8 cellular contexts compared by ENCODE assay signal in the genomic region with DNA sequence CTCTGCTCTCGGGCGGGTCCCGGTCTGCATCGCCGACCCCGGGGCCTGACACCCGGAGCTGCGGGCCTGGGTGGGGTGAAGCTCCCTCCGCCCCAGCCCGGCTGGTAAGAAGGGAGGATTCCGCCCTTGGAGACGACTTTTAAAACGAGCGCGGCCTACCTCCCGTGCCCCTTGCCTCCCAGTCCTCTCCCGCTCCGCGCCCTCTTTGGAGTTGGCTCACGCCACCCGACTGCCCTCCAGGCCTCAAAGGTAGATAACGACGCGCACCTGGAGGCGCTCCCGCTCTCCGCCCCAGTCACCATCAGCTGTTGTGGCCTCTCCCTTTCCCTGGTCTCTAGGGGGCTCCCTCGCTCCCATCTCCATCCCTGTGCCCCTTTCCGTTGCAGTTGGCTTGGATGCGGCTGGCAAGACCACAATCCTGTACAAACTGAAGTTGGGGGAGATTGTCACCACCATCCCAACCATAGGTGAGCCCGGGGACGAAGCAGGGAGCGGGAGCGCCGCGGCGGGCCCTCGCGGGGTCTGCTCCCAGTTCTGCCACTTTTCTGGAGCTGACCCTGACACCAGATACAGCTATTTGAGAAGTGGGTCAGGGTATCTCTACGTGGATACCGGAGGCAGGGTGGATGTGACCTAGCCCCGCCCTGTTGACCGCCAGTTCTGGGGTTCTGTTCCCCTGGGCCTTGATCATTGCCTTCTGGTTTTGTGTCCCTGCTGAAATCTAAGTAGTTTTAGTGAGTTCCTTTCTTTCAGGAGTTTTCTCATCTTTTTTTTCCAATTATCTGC. TPM values are rescaled to one million over a fixed set of nuclear protein-coding genes. Genes with fewer than 3 reads are reported as not detected.
DNase-seq lines count a peak whose midpoint lies in the region; ATAC-seq and TF ChIP-seq lines count a peak whose summit lies in the region.

No MANE protein-coding gene starts in this region.

- peak overlapping the region; percentile 89 for H3K27ac ChIP-seq in VCaP
- H3K27ac ChIP-seq in effector memory CD4-positive, alpha-beta T cell (ENCODE audit: insufficient read depth, low read length, poor library complexity, severe bottlenecking) = peak overlapping the region; percentile 89

- 3 to 7% methylated on average over 34 to 43 of the region's 43 CpGs for WGBS in lower leg skin, 2 donors

- no peaks in the 10 kb centered on the region for H3K9me3 Mint-ChIP-seq in stimulated activated naive B cell treated with anti-CD40 and anti-IgM and Interleukin-4, amounts not matched to agents 10 μg/mL and 1 μg/mL and 100 μg/mL, for 72 hours

- H3K4me3 Mint-ChIP-seq in stimulated activated naive B cell treated with anti-CD40 and anti-IgM and Interleukin-4, amounts not matched to agents 10 μg/mL and 1 μg/mL and 100 μg/mL, for 72 hours = peak overlapping the region; percentile 95 to 97

- peaks cover 16 to 27% of the 10 kb centered on the region in 2 donors for H3K36me3 Mint-ChIP-seq in stimulated activated naive B cell treated with anti-CD40 and anti-IgM and Interleukin-4, amounts not matched to agents 10 μg/mL and 1 μg/mL and 100 μg/mL, for 72 hours

- TF ChIP-seq CTCF in VCaP (conservative IDR thresholded peaks at IDR 0.05) = peak; percentile 74
- TF ChIP-seq CTCF in lower leg skin (IDR thresholded peaks at IDR 0.05) = no peak

- H3K27me3 ChIP-seq in effector memory CD4-positive, alpha-beta T cell (replicated peaks; ENCODE audit: control insufficient read depth, insufficient read depth, low read length, poor library complexity, severe bottlenecking) = no peaks in the 10 kb centered on the region

- peak; percentile 17 for ATAC-seq in HG02588 (IDR thresholded peaks at IDR 0.05; ENCODE audit: unreplicated experiment)
- ATAC-seq in stimulated activated naive B cell treated with anti-CD40 and anti-IgM and Interleukin-4, amounts not matched to agents 10 μg/mL and 1 μg/mL and 100 μg/mL, for 72 hours (replicated peaks) = peak in 1 of 2 donors; percentile 3

- peak overlapping the region; percentile 93 for H3K27ac Mint-ChIP-seq in stimulated activated naive B cell treated with anti-CD40 and anti-IgM and Interleukin-4, amounts not matched to agents 10 μg/mL and 1 μg/mL and 100 μg/mL, for 72 hours

- DNase-seq in SHP77 (lab: John Stamatoyannopoulos, UW) (peak; percentile 33 to 60), SHP77 treated with DMSO at 0.1 percent for 48 hours (lab: John Stamatoyannopoulos, UW) (no peak), NCI-H1105 (lab: John Stamatoyannopoulos, UW) (peak; percentile 71), lower leg skin (ENCODE audit: low spot score in 2 of 2) (peak in 1 of 2 donors; percentile 90)
- peak in 1 of 3 donors; percentile 15 for DNase-seq in effector memory CD4-positive, alpha-beta T cell
- peak; percentile 9 for DNase-seq in stimulated activated naive B cell treated with anti-CD40 and anti-IgM and Interleukin-4, amounts not matched to agents 10 μg/mL and 1 μg/mL and 100 μg/mL, for 72 hours

- no peaks in the 10 kb centered on the region for H3K9me3 ChIP-seq in effector memory CD4-positive, alpha-beta T cell (ENCODE audit: control insufficient read depth, low read length)

- H3K36me3 ChIP-seq in effector memory CD4-positive, alpha-beta T cell (ENCODE audit: control insufficient read depth, insufficient read depth, low read length) = peaks cover 15% of the 10 kb centered on the region

- intact Hi-C loops in lower leg skin (cut with DNase I; ENCODE audit: low total_unique reads) = no loop called here

- peak overlapping the region; percentile 93 for H3K4me3 ChIP-seq in effector memory CD4-positive, alpha-beta T cell (ENCODE audit: insufficient read depth, low read depth, low read length, poor library complexity, severe bottlenecking)
- peak overlapping the region; percentile 98 for H3K4me3 ChIP-seq in lower leg skin (ENCODE audit: low read depth, poor library complexity, severe bottlenecking)

- no peak for TF ChIP-seq POLR2A in lower leg skin (IDR thresholded peaks at IDR 0.05)

- H3K27me3 Mint-ChIP-seq in stimulated activated naive B cell treated with anti-CD40 and anti-IgM and Interleukin-4, amounts not matched to agents 10 μg/mL and 1 μg/mL and 100 μg/mL, for 72 hours = no peaks in the 10 kb centered on the region

- H3K4me1 Mint-ChIP-seq in stimulated activated naive B cell treated with anti-CD40 and anti-IgM and Interleukin-4, amounts not matched to agents 10 μg/mL and 1 μg/mL and 100 μg/mL, for 72 hours = peaks cover 34 to 56% of the 10 kb centered on the region in 2 donors

- peaks cover 34% of the 10 kb centered on the region for H3K4me1 ChIP-seq in effector memory CD4-positive, alpha-beta T cell (ENCODE audit: control insufficient read depth, insufficient read depth, low read length, poor library complexity, severe bottlenecking)

RNA-seq across cellular contexts. Expression of a gene that starts 0.7 kb away (rescaled TPM):
- 100 to 1,000 TPM; 187 to 270 (median 237) TPM for total RNA-seq in lower leg skin

RNA-seq across cellular contexts. Expression of a gene that starts 3.5 kb away (rescaled TPM):
- total RNA-seq in lower leg skin = 10 to 100 TPM; 20.2 to 27.2 (median 22.1) TPM

RNA-seq across cellular contexts. Expression of a gene that starts 4.6 kb away (rescaled TPM):
- 1 to 10 TPM in 3 of 4 donors, not detected in 1; 1.6 to 3.7 (median 2.2) TPM for total RNA-seq in lower leg skin

RNA-seq across cellular contexts. Expression of a gene that starts 29.1 kb away (rescaled TPM):
- total RNA-seq in lower leg skin = not detected
